33 cellular contexts compared by ENCODE assay signal in the genomic region with DNA sequence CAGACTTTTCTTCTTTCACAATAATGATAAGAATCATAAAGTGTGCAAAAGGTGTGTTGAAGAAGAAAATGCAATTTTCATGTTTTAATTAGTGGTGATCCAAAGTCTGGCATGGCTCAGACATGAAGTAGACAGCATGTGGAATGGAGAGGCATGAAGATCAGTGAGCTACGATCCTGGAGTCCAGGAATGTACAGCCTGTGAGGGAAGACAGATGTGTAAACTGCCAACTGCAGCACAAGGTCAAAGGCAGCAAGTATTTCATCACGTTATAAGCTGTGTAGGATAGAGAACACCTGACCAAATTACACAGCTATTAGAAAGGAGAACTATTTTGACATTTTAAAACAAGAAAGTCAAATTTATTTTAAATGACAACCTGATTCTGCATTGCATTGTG.
"Had no signal": no experiment of that assay in that cellular context is flagged by ENCODE, and none has a peak within 500 bp of the region (broad histone marks: within the 10 kb centered on the region; RNA-seq: fewer than 3 reads in every experiment).

No MANE protein-coding gene starts in this region.

- H3K9me3 Mint-ChIP-seq: activated CD4-positive, alpha-beta memory T cell treated with anti-CD3 and anti-CD28 coated beads for 36 hours; activated CD4-positive, alpha-beta T cell treated with anti-CD3 and anti-CD28 coated beads, Interleukin-2, amount 10 ng/mL, durations not matched to agents 24 days and 14 days; activated T-helper 1 cell treated with anti-CD3 and anti-CD28 coated beads, Interleukin-12 subunit alpha, Interleukin-12 subunit beta, Interleukin-2, Interleukin-4 antibody, amounts not matched to agents 30 ng/mL and 10 ng/mL and 1 ng/mL, durations not matched to agents 14 hours and 24 hours and 36 hours; activated T-helper 2 cell treated with anti-CD3 and anti-CD28 coated beads, Interferon-gamma antibody, Interleukin-2, Interleukin-4, amounts not matched to agents 10 μg/mL and 5 μg/mL and 100 μg/mL, durations not matched to agents 14 hours and 24 hours and 36 hours; effector memory CD8-positive, alpha-beta T cell had no signal

- H3K36me3 Mint-ChIP-seq: activated CD4-positive, alpha-beta memory T cell treated with anti-CD3 and anti-CD28 coated beads for 36 hours; activated CD8-positive, alpha-beta memory T cell treated with anti-CD3 and anti-CD28 coated beads, Interleukin-2, amount 10 ng/mL, durations not matched to agents 7 days and 5 days; activated naive CD4-positive, alpha-beta T cell treated with anti-CD3 and anti-CD28 coated beads, Interleukin-2, amount 50 U/mL, for 24 hours; activated naive CD8-positive, alpha-beta T cell treated with anti-CD3 and anti-CD28 coated beads for 36 hours had no signal

- H3K9me3 ChIP-seq: adrenal gland, esophagus squamous epithelium, gastroesophageal sphincter had no signal

- H3K4me1 Mint-ChIP-seq: activated CD4-positive, alpha-beta T cell treated with anti-CD3 and anti-CD28 coated beads for 36 hours; activated CD4-positive, alpha-beta T cell treated with anti-CD3 and anti-CD28 coated beads, Interleukin-2, amount 10 ng/mL, durations not matched to agents 24 days and 14 days; activated CD8-positive, alpha-beta memory T cell treated with anti-CD3 and anti-CD28 coated beads, Interleukin-2, amount 10 ng/mL, durations not matched to agents 7 days and 5 days; activated naive CD4-positive, alpha-beta T cell treated with anti-CD3 and anti-CD28 coated beads, Interleukin-2, amount 50 U/mL, for 24 hours had no signal

- H3K27me3 ChIP-seq: adrenal gland, body of pancreas, esophagus squamous epithelium had no signal

- H3K36me3 ChIP-seq: adrenal gland, esophagus squamous epithelium, gastroesophageal sphincter had no signal

- H3K4me3 Mint-ChIP-seq: activated CD4-positive, alpha-beta memory T cell treated with anti-CD3 and anti-CD28 coated beads for 36 hours; activated CD4-positive, alpha-beta T cell treated with anti-CD3 and anti-CD28 coated beads for 36 hours; activated CD4-positive, alpha-beta T cell treated with anti-CD3 and anti-CD28 coated beads, Interleukin-2, amount 10 ng/mL, durations not matched to agents 24 days and 14 days; activated CD8-positive, alpha-beta memory T cell treated with anti-CD3 and anti-CD28 coated beads, Interleukin-2, amount 10 ng/mL, durations not matched to agents 7 days and 5 days; activated CD8-positive, alpha-beta T cell treated with anti-CD3 and anti-CD28 coated beads, Interleukin-2, amount 10 ng/mL, durations not matched to agents 7 days and 5 days; activated naive CD4-positive, alpha-beta T cell treated with anti-CD3 and anti-CD28 coated beads for 36 hours; activated naive CD4-positive, alpha-beta T cell treated with anti-CD3 and anti-CD28 coated beads, Interleukin-2, amount 50 U/mL, for 24 hours; activated naive CD8-positive, alpha-beta T cell treated with anti-CD3 and anti-CD28 coated beads for 36 hours; activated naive CD8-positive, alpha-beta T cell treated with anti-CD3 and anti-CD28 coated beads, Interleukin-2, amount 50 U/mL, for 24 hours; activated T-helper 1 cell treated with anti-CD3 and anti-CD28 coated beads, Interleukin-12 subunit alpha, Interleukin-12 subunit beta, Interleukin-2, Interleukin-4 antibody, amounts not matched to agents 30 ng/mL and 10 ng/mL and 1 ng/mL, durations not matched to agents 14 hours and 24 hours and 36 hours; effector memory CD8-positive, alpha-beta T cell had no signal

- H3K4me1 ChIP-seq: adrenal gland, body of pancreas, esophagus squamous epithelium, gastroesophageal sphincter had no signal

- H3K27me3 Mint-ChIP-seq: activated CD4-positive, alpha-beta T cell treated with anti-CD3 and anti-CD28 coated beads, Interleukin-2, amount 10 ng/mL, durations not matched to agents 24 days and 14 days had no signal

- H3K27ac Mint-ChIP-seq: activated CD4-positive, alpha-beta memory T cell treated with anti-CD3 and anti-CD28 coated beads for 36 hours; activated CD4-positive, alpha-beta T cell treated with anti-CD3 and anti-CD28 coated beads for 36 hours; activated CD4-positive, alpha-beta T cell treated with anti-CD3 and anti-CD28 coated beads, Interleukin-2, amount 10 ng/mL, durations not matched to agents 24 days and 14 days; activated CD8-positive, alpha-beta memory T cell treated with anti-CD3 and anti-CD28 coated beads, Interleukin-2, amount 10 ng/mL, durations not matched to agents 7 days and 5 days; activated CD8-positive, alpha-beta T cell treated with anti-CD3 and anti-CD28 coated beads, Interleukin-2, amount 10 ng/mL, durations not matched to agents 7 days and 5 days; activated naive CD4-positive, alpha-beta T cell treated with anti-CD3 and anti-CD28 coated beads for 36 hours; activated naive CD4-positive, alpha-beta T cell treated with anti-CD3 and anti-CD28 coated beads, Interleukin-2, amount 50 U/mL, for 24 hours; activated naive CD8-positive, alpha-beta T cell treated with anti-CD3 and anti-CD28 coated beads for 36 hours; activated naive CD8-positive, alpha-beta T cell treated with anti-CD3 and anti-CD28 coated beads, Interleukin-2, amount 50 U/mL, for 24 hours; activated T-helper 1 cell treated with anti-CD3 and anti-CD28 coated beads, Interleukin-12 subunit alpha, Interleukin-12 subunit beta, Interleukin-2, Interleukin-4 antibody, amounts not matched to agents 30 ng/mL and 10 ng/mL and 1 ng/mL, durations not matched to agents 14 hours and 24 hours and 36 hours; activated T-helper 2 cell treated with anti-CD3 and anti-CD28 coated beads, Interferon-gamma antibody, Interleukin-2, Interleukin-4, amounts not matched to agents 10 μg/mL and 5 μg/mL and 100 μg/mL, durations not matched to agents 14 hours and 24 hours and 36 hours; effector memory CD8-positive, alpha-beta T cell had no signal

- DNase-seq: activated CD4-positive, alpha-beta memory T cell treated with anti-CD3 and anti-CD28 coated beads for 36 hours; activated CD4-positive, alpha-beta T cell treated with anti-CD3 and anti-CD28 coated beads for 36 hours; activated CD4-positive, alpha-beta T cell treated with anti-CD3 and anti-CD28 coated beads, Interleukin-2, amount 10 ng/mL, durations not matched to agents 24 days and 14 days; activated CD4-positive, CD25-positive, alpha-beta regulatory T cell; activated CD4-positive, CD25-positive, alpha-beta regulatory T cell treated with anti-CD3 and anti-CD28 coated beads, Interleukin-2, amount 50 U/mL, for 72 hours; activated CD8-positive, alpha-beta memory T cell treated with anti-CD3 and anti-CD28 coated beads, Interleukin-2, amount 10 ng/mL, durations not matched to agents 7 days and 5 days; activated CD8-positive, alpha-beta memory T cell treated with anti-CD3 and anti-CD28 coated beads, Interleukin-2, amount 50 U/mL, for 4 hours; activated CD8-positive, alpha-beta T cell treated with anti-CD3 and anti-CD28 coated beads, Interleukin-2, amount 10 ng/mL, durations not matched to agents 7 days and 5 days; activated effector memory CD4-positive, alpha-beta T cell treated with anti-CD3 and anti-CD28 coated beads, Interleukin-2, amount 50 U/mL, for 16 hours; activated naive CD4-positive, alpha-beta T cell treated with anti-CD3 and anti-CD28 coated beads for 36 hours; activated naive CD8-positive, alpha-beta T cell treated with anti-CD3 and anti-CD28 coated beads for 36 hours; activated naive CD8-positive, alpha-beta T cell treated with anti-CD3 and anti-CD28 coated beads, Interleukin-2, amount 50 U/mL, for 24 hours; activated T-cell treated with anti-CD3 and anti-CD28 coated beads, Interleukin-2, amount 50 U/mL, for 1 hour; activated T-cell treated with anti-CD3 and anti-CD28 coated beads, Interleukin-2, amount 50 U/mL, for 48 hours; adrenal gland; amygdala; aorta; body of pancreas; caudate nucleus; cortex of kidney; dermis blood vessel endothelial cell; effector CD4-positive, alpha-beta T cell; effector memory CD8-positive, alpha-beta T cell; erythroblast; esophagus squamous epithelium; foreskin melanocyte; T-helper 1 cell; T-helper 2 cell had no signal

- H3K27ac ChIP-seq: adrenal gland, body of pancreas, esophagus squamous epithelium, gastroesophageal sphincter had no signal

- ATAC-seq: activated CD4-positive, alpha-beta T cell treated with anti-CD3 and anti-CD28 coated beads for 36 hours; activated CD8-positive, alpha-beta memory T cell treated with anti-CD3 and anti-CD28 coated beads, Interleukin-2, amount 10 ng/mL, durations not matched to agents 7 days and 5 days; activated CD8-positive, alpha-beta T cell treated with anti-CD3 and anti-CD28 coated beads, Interleukin-2, amount 10 ng/mL, durations not matched to agents 7 days and 5 days; activated naive CD8-positive, alpha-beta T cell treated with anti-CD3 and anti-CD28 coated beads, Interleukin-2, amount 50 U/mL, for 24 hours; body of pancreas; effector memory CD8-positive, alpha-beta T cell; gastroesophageal sphincter had no signal

- H3K4me3 ChIP-seq: adrenal gland, body of pancreas, esophagus squamous epithelium, gastroesophageal sphincter had no signal

- FAIRE-seq: colon had no signal
